Comparison of ENCODE assay signal across 19 cellular contexts in the genomic region with DNA sequence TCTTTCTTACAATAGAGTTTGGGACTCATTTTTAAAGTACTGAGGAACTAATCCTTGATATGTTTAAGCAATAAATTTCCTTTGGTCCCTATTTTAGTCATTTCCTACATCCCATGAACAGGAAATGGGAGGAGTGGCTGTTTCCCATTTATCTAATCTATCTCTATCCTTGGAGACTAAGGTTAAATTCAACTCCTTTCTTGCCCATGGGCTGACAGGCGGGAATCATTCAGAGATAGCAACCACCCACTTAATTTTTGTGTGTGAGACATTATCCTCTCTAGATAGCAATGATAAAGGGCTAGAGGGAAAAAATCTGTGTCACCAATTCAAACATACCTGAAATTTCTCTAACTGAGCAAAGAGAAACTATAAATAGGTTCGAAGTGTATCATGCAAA.
"Had no signal": no experiment of that assay in that cellular context is flagged by ENCODE, and none has a peak within 500 bp of the region (broad histone marks: within the 10 kb centered on the region; RNA-seq: fewer than 3 reads in every experiment).

No MANE protein-coding gene starts in this region.

- H3K36me3 ChIP-seq: lower lobe of right lung, neural progenitor cell, ovary, suprapubic skin had no signal

- DNase-seq: activated CD4-positive, alpha-beta T cell treated with anti-CD3 and anti-CD28 coated beads, Interleukin-2, amount 50 U/mL, for 1 hour; activated naive CD4-positive, alpha-beta T cell treated with Interleukin-2 at 50 U/mL for 16 hours; activated T-cell treated with anti-CD3 and anti-CD28 coated beads for 4 hours; kidney glomerular epithelial cell; lower lobe of right lung; naive B cell; ovary; stimulated activated CD4-positive, alpha-beta T cell treated with anti-CD3 and anti-CD28 coated beads, Interleukin-15, amount 100 ng/mL, for 24 hours; stimulated activated CD4-positive, alpha-beta T cell treated with anti-CD3 and anti-CD28 coated beads, Interleukin-4, amount 100 ng/mL, for 24 hours; stimulated activated CD8-positive, alpha-beta memory T cell treated with anti-CD3 and anti-CD28 coated beads, Interleukin-4, amount 100 ng/mL, for 48 hours; stimulated activated naive CD8-positive, alpha-beta T cell treated with anti-CD3 and anti-CD28 coated beads, Interleukin-15, Interleukin-2, amounts not matched to agents 100 U/mL and 50 U/mL, for 24 hours; T-cell; T-helper 9 cell had no signal

- H3K4me2 ChIP-seq: neural progenitor cell had no signal

- H3K27ac ChIP-seq: lower lobe of right lung, neural progenitor cell, ovary, suprapubic skin had no signal

- H3K27me3 ChIP-seq: neural progenitor cell, ovary, suprapubic skin had no signal

- ATAC-seq: activated CD4-positive, CD25-positive, alpha-beta regulatory T cell treated with anti-CD3 and anti-CD28 coated beads, Interleukin-2, amount 50 U/mL, for 24 hours; activated T-helper 17 cell treated with anti-CD3 and anti-CD28 coated beads, Interleukin-2, amount 50 U/mL, for 72 hours; esophagus mucosa; lower lobe of right lung; stimulated activated naive CD8-positive, alpha-beta T cell treated with anti-CD3 and anti-CD28 coated beads, Interleukin-15, Interleukin-2, amounts not matched to agents 100 U/mL and 50 U/mL, for 24 hours; T-cell had no signal

- H3K9me3 ChIP-seq: lower lobe of right lung, ovary, suprapubic skin had no signal

- H3K4me3 ChIP-seq: lower lobe of right lung, neural progenitor cell, ovary, suprapubic skin had no signal

- H3K4me1 ChIP-seq: neural progenitor cell had no signal

- FAIRE-seq: colon had no signal
